ENCODE assay signal across 13 cellular contexts in the genomic region with DNA sequence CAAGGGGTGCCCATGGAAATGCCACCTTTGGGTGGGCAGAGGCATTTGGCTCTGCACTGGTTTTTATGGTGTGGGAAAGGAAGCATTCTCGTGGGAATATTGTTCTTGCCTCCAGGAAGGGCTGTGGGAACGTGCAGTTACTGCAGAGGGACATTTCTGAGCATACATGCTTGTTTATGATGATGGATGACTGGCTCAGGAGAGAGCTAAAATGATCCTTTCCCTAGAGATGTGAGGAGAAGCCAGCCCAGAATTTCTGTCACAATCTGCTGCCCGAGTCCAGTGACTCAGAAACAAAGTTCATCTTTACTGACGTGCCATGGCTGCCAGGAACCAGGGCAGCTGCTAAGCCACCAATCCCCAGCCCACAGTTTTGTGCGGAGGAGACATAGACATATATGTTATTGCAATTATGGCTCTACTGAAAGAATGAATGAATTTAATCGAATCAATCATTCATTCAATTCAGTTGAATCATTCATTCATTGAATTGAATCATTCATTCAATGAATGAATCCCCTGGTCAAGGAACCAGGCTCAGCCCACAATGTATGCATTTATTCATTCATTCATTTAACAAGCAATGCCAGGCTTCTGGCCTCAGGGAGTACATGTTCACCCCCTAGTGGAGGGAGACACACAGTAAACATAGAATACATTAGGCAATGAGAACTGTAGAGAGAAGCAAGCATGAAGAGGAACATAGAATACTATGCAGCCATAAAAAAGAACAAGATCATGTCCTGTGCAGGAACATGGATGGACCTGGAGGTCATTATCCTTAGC.
DNase-seq lines count a peak whose midpoint lies in the region; FAIRE-seq and TF ChIP-seq lines count a peak whose summit lies in the region.
"Had no signal": no experiment of that assay in that cellular context is flagged by ENCODE, and none has a peak within 500 bp of the region (broad histone marks: within the 10 kb centered on the region; RNA-seq: fewer than 3 reads in every experiment).

No MANE protein-coding gene starts in this region.

- H2BK15ac ChIP-seq in H1 (ENCODE audit: low read length) = no peak overlapping the region

- H3K27me3 Mint-ChIP-seq in osteocyte (ENCODE audit: unreplicated experiment) (no peaks in the 10 kb centered on the region), glutamatergic neuron (ENCODE audit: unreplicated experiment) (peaks cover 12% of the 10 kb centered on the region)
- H3K27me3 Mint-ChIP-seq: activated CD8-positive, alpha-beta memory T cell treated with anti-CD3 and anti-CD28 coated beads, Interleukin-2, amount 10 ng/mL, durations not matched to agents 7 days and 5 days had no signal

- H3K4me3 Mint-ChIP-seq in osteocyte (ENCODE audit: unreplicated experiment) (no peak overlapping the region), glutamatergic neuron (ENCODE audit: unreplicated experiment) (no peak overlapping the region)
- H3K4me3 Mint-ChIP-seq: activated CD8-positive, alpha-beta memory T cell treated with anti-CD3 and anti-CD28 coated beads, Interleukin-2, amount 10 ng/mL, durations not matched to agents 7 days and 5 days; stimulated activated naive B cell treated with anti-CD40 and anti-IgM and Interleukin-4, amounts not matched to agents 10 μg/mL and 1 μg/mL and 100 μg/mL, for 72 hours had no signal

- H3K27ac ChIP-seq in H1 (ENCODE audit: low read depth, low read length) (no peak overlapping the region), colonic mucosa (no peak overlapping the region)
- H3K27ac ChIP-seq: neutrophil had no signal

- TF ChIP-seq CTCF in H1 (IDR thresholded peaks at IDR 0.05; ENCODE audit: control extremely low read depth in 1 of 3, insufficient read depth in 1 of 3, low read depth in 1 of 3, low read length in 3 of 3) (peak in 1 of 3 experiments; percentile 34; a peak in 1 of 4 replicates), osteocyte (IDR thresholded peaks at IDR 0.05) (peak; percentile 22), colonic mucosa (IDR thresholded peaks at IDR 0.05) (no peak), glutamatergic neuron (IDR thresholded peaks at IDR 0.05; ENCODE audit: partially characterized antibody, unreplicated experiment) (no peak)

- H2BK20ac ChIP-seq in H1 (ENCODE audit: low read length) = no peak overlapping the region

- H3K4ac ChIP-seq in H1 (replicated peaks; ENCODE audit: insufficient read length, low read depth, low read length) = no peak overlapping the region

- no peaks in the 10 kb centered on the region for H3K23me2 ChIP-seq in H1 (ENCODE audit: low read depth, low read length)

- H2AFZ ChIP-seq in H1 (ENCODE audit: low read length) = no peak overlapping the region

- TF ChIP-seq RAD21 in H1 (IDR thresholded peaks at IDR 0.05 in 1 of 2, conservative IDR thresholded peaks at IDR 0.05 in 1 of 2; ENCODE audit: low read depth in 2 of 2, low read length in 2 of 2) = peak; percentile 45 to 46; a peak in 3 of 4 replicates

- no peak overlapping the region for H2BK12ac ChIP-seq in H1 (ENCODE audit: low read depth, low read length)

- no peak overlapping the region for H3K27ac Mint-ChIP-seq in osteocyte (ENCODE audit: unreplicated experiment)
- H3K27ac Mint-ChIP-seq in glutamatergic neuron (ENCODE audit: unreplicated experiment) = no peak overlapping the region
- H3K27ac Mint-ChIP-seq: activated CD8-positive, alpha-beta memory T cell treated with anti-CD3 and anti-CD28 coated beads, Interleukin-2, amount 10 ng/mL, durations not matched to agents 7 days and 5 days; stimulated activated naive B cell treated with anti-CD40 and anti-IgM and Interleukin-4, amounts not matched to agents 10 μg/mL and 1 μg/mL and 100 μg/mL, for 72 hours had no signal

- H3K4me1 ChIP-seq in H1 (replicated peaks in 1 of 4; ENCODE audit: control insufficient read depth in 3 of 4, insufficient read depth in 4 of 4, low read length in 3 of 4) (no peaks in the 10 kb centered on the region), colonic mucosa (no peaks in the 10 kb centered on the region)

- H3K9me3 Mint-ChIP-seq in osteocyte (ENCODE audit: unreplicated experiment) (no peaks in the 10 kb centered on the region), glutamatergic neuron (ENCODE audit: unreplicated experiment) (peaks cover 8% of the 10 kb centered on the region)

- no peak overlapping the region for H4K91ac ChIP-seq in H1 (replicated peaks; ENCODE audit: insufficient read length, low read length)

- no peak overlapping the region for H2AK5ac ChIP-seq in H1 (ENCODE audit: low read depth, low read length)

- intact Hi-C loops in colonic mucosa (cut with DNase I) = no loop called here

- no peak overlapping the region for H2BK5ac ChIP-seq in H1 (ENCODE audit: low read depth, low read length)

- 75% methylated on average over 6 of the region's 6 CpGs; no CpG with 5 or more reads in 1 of the 2 experiments for WGBS in H1 (ENCODE audit: extremely low coverage in 1 of 2, insufficient coverage in 1 of 2, insufficient read length in 1 of 2, insufficient replicate concordance in 2 of 2, low coverage in 1 of 2, low lambda C conversion rate in 2 of 2, missing lambda C conversion rate in 1 of 2), 2 experiments

- CTCF ChIA-PET in H1 (lab: Charles Lee; ENCODE audit: partially characterized antibody) = interaction anchor here (0.7 to 2.7 kb wide), 8 partner anchors 8 to 668 kb away, joined by 3 to 15 read pairs (median 3); no protein-coding TSS in a partner anchor

- H3K23ac ChIP-seq in H1 (ENCODE audit: insufficient read length) = no peak overlapping the region

- H3K4me3 ChIP-seq in H1 (ENCODE audit: extremely low read depth in 1 of 4, insufficient read depth in 2 of 4, low read depth in 3 of 4, low read length in 4 of 4) (no peak overlapping the region), colonic mucosa (no peak overlapping the region)

- H3K9me3 ChIP-seq in H1 (ENCODE audit: insufficient read depth in 2 of 2, low read depth in 1 of 2, low read length in 1 of 2) (0 out of 4 replicates have a peak, but pooled peaks cover 0 to 5% of the 10 kb centered on the region in 2 experiments), colonic mucosa (no peaks in the 10 kb centered on the region)
- H3K9me3 ChIP-seq: neutrophil had no signal

- POLR2A ChIA-PET in H1 (lab: Charles Lee; ENCODE audit: partially characterized antibody) = no interaction called here

- H4K20me1 ChIP-seq in H1 (replicated peaks in 1 of 2; ENCODE audit: control insufficient read depth in 1 of 2, insufficient read depth in 2 of 2, low read length in 2 of 2) = no peaks in the 10 kb centered on the region

- no peak overlapping the region for H4K5ac ChIP-seq in H1 (ENCODE audit: insufficient read length, low read depth, low read length)

- H3K79me1 ChIP-seq in H1 (ENCODE audit: low read depth, low read length) = no peaks in the 10 kb centered on the region

- H3K36me3 ChIP-seq in H1 (ENCODE audit: control insufficient read depth in 2 of 4, insufficient read depth in 4 of 4, low read length in 3 of 4) (no peaks in the 10 kb centered on the region), colonic mucosa (no peaks in the 10 kb centered on the region)
- H3K36me3 ChIP-seq: neutrophil had no signal

- no peak overlapping the region for H4K8ac ChIP-seq in H1 (ENCODE audit: extremely low read depth, insufficient read depth, low read length)

- no peak overlapping the region for H3K9ac ChIP-seq in H1 (replicated peaks in 1 of 4; ENCODE audit: extremely low read depth in 1 of 4, low read depth in 3 of 4, low read length in 3 of 4)
- no peak overlapping the region for H3K9ac ChIP-seq in colonic mucosa (ENCODE audit: low read depth in 2 of 2, low read length in 2 of 2)

- no peak overlapping the region for H3K56ac ChIP-seq in H1 (replicated peaks; ENCODE audit: insufficient read length, low read depth, low read length)

- DNase-seq in GM04504 (ENCODE audit: low read depth) = peak; percentile 42
- DNase-seq in NAMALWA (ENCODE audit: low spot score) = peak; percentile 9
- DNase-seq in H1 (ENCODE audit: low read depth in 1 of 2, low spot score in 2 of 2) = no peak
- DNase-seq in osteocyte (ENCODE audit: extremely low spot score, unreplicated experiment) = no peak
- no peak for DNase-seq in HPDE6-E6E7 (ENCODE audit: extremely low spot score)
- no peak for DNase-seq in midbrain (lab: John Stamatoyannopoulos, UW)
- DNase-seq in colonic mucosa = no peak
- DNase-seq in glutamatergic neuron = no peak
- DNase-seq: activated CD8-positive, alpha-beta memory T cell treated with anti-CD3 and anti-CD28 coated beads, Interleukin-2, amount 10 ng/mL, durations not matched to agents 7 days and 5 days; NCI-H2081 treated with DMSO at 0.1 percent for 48 hours; stimulated activated naive B cell treated with anti-CD40 and anti-IgM and Interleukin-4, amounts not matched to agents 10 μg/mL and 1 μg/mL and 100 μg/mL, for 72 hours had no signal

- no peak for TF ChIP-seq EP300 in H1 (IDR thresholded peaks at IDR 0.05; ENCODE audit: borderline replicate concordance in 1 of 2, low read depth in 2 of 2, low read length in 2 of 2)

- H3K27me3 ChIP-seq in H1 (replicated peaks in 1 of 4; ENCODE audit: control insufficient read depth in 3 of 4, extremely low read depth in 1 of 4, insufficient read depth in 3 of 4, low read length in 3 of 4) (no peaks in the 10 kb centered on the region), colonic mucosa (no peaks in the 10 kb centered on the region)
- H3K27me3 ChIP-seq: neutrophil had no signal

- H2BK120ac ChIP-seq in H1 (replicated peaks; ENCODE audit: low read depth, low read length) = no peak overlapping the region

- no peak overlapping the region for H3K4me2 ChIP-seq in H1 (ENCODE audit: insufficient read depth in 1 of 2, low read depth in 2 of 2, low read length in 2 of 2)

- H3K36me3 Mint-ChIP-seq in osteocyte (ENCODE audit: unreplicated experiment) (no peaks in the 10 kb centered on the region), glutamatergic neuron (ENCODE audit: unreplicated experiment) (no peaks in the 10 kb centered on the region)
- H3K36me3 Mint-ChIP-seq: activated CD8-positive, alpha-beta memory T cell treated with anti-CD3 and anti-CD28 coated beads, Interleukin-2, amount 10 ng/mL, durations not matched to agents 7 days and 5 days; stimulated activated naive B cell treated with anti-CD40 and anti-IgM and Interleukin-4, amounts not matched to agents 10 μg/mL and 1 μg/mL and 100 μg/mL, for 72 hours had no signal

- no peak for FAIRE-seq in H1 (lab: Jason Lieb, UNC)
- FAIRE-seq: TTC549 had no signal

- peaks cover 9% of the 10 kb centered on the region for H3K4me1 Mint-ChIP-seq in osteocyte (ENCODE audit: unreplicated experiment)
- H3K4me1 Mint-ChIP-seq in glutamatergic neuron (ENCODE audit: low read depth, unreplicated experiment) = peaks cover 2% of the 10 kb centered on the region
- H3K4me1 Mint-ChIP-seq: activated CD8-positive, alpha-beta memory T cell treated with anti-CD3 and anti-CD28 coated beads, Interleukin-2, amount 10 ng/mL, durations not matched to agents 7 days and 5 days; stimulated activated naive B cell treated with anti-CD40 and anti-IgM and Interleukin-4, amounts not matched to agents 10 μg/mL and 1 μg/mL and 100 μg/mL, for 72 hours had no signal

- no peaks in the 10 kb centered on the region for H3K79me2 ChIP-seq in H1 (ENCODE audit: control insufficient read depth in 1 of 2, insufficient read depth in 2 of 2, low read length in 2 of 2)

- H3K14ac ChIP-seq in H1 (ENCODE audit: insufficient read length) = no peak overlapping the region

- no peak overlapping the region for H3K18ac ChIP-seq in H1 (ENCODE audit: extremely low read depth, low read length)

- TF ChIP-seq POLR2A in H1 (IDR thresholded peaks at IDR 0.05; ENCODE audit: control extremely low read depth in 1 of 2, low read depth in 2 of 2, low read length in 2 of 2) = no peak

Comparison
In these comparisons a context has a peak if more than half of its experiments do, and no peak if none do; other contexts are left out.
1. DNase-seq: peak in GM04504 (single experiment) and NAMALWA (single experiment); none in H1 (0 of 2), osteocyte (single experiment), HPDE6-E6E7 (single experiment), midbrain (single experiment), colonic mucosa (single experiment) and glutamatergic neuron (single experiment).